19 cellular contexts compared by ENCODE assay signal in the genomic region with DNA sequence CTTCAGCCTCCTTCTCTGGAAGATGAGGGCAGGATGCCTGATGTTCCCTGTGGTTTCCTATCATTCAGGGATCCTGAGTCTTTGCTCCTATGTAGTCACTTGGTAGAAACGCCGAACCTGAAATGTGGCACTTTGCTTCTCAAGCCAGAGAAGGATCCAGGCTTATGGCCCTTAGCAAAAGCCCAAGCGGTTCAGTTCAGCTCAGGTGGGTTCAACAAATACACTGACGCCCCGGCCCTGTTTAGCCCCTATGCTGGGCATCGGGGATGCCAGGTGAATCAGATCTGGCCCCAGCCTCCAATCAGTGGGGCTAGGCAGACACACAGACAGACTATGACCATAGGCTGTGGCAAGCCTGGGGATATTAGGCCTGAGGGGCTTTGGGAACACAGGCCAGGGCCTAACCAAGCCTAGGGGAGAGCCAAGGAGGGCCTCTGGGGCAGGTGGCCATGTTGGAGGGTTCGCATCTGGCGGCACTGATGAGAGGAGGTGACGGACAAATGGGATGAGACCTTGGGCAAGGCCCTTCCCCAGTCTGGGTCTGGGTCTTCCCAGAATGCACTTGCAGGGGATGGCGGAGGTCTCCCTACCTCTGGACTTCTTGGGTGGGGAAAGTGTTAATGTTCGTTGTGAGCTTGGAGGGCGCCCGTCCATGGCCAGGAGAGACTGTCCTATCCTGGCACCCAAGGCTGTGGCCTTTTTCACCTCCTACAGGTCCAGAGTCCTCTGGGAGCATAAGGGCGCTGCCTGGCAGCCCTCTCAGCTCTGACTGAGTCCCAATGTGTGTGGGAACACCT. TPM values are rescaled to one million over a fixed set of nuclear protein-coding genes. Genes with fewer than 3 reads are reported as not detected.
DNase-seq lines count a peak whose midpoint lies in the region; ATAC-seq and TF ChIP-seq lines count a peak whose summit lies in the region.
"Had no signal": no experiment of that assay in that cellular context is flagged by ENCODE, and none has a peak within 500 bp of the region (broad histone marks: within the 10 kb centered on the region; RNA-seq: fewer than 3 reads in every experiment).

No MANE protein-coding gene starts in this region.

- dilution Hi-C loops in IMR-90 (cut with HindIII; ENCODE audit: low sequenced_read_pairs, unreplicated experiment) = no loop called here

- peak overlapping the region; percentile 32 to 37; a peak in 2 of 4 replicates for H4K8ac ChIP-seq in IMR-90 (ENCODE audit: low read depth in 2 of 2, low read length in 2 of 2)
- H4K8ac ChIP-seq in neuronal stem cell (ENCODE audit: low read depth, low read length) = no peak overlapping the region

- H3K36me3 ChIP-seq in IMR-90 (ENCODE audit: control insufficient read depth, insufficient read depth, low read length) (no peaks in the 10 kb centered on the region), esophagus squamous epithelium (no peaks in the 10 kb centered on the region), neuronal stem cell (replicated peaks in 1 of 2; ENCODE audit: control insufficient read depth in 2 of 2, insufficient read depth in 2 of 2, low read length in 2 of 2) (no peaks in the 10 kb centered on the region), tibial nerve (no peaks in the 10 kb centered on the region)
- H3K36me3 ChIP-seq: BLaER1 treated with 17β-estradiol and CSF1 and Interleukin-3, amounts not matched to agents 10 nM and 100 nM; neutrophil had no signal

- in situ Hi-C loops in IMR-90 (cut with MboI; ENCODE audit: low sequenced_read_pairs) = no loop called here

- TF ChIP-seq EP300 in tibial nerve (IDR thresholded peaks at IDR 0.05) = no peak

- BruUV-seq in IMR-90 (replicated peaks; lab: Mats Ljungman, UMichigan) = no TSS peak

- H3K4me2 ChIP-seq in IMR-90 (ENCODE audit: low read depth, low read length) = no peak overlapping the region
- H3K4me2 ChIP-seq in neuronal stem cell (ENCODE audit: insufficient read depth, low read length, poor library complexity, severe bottlenecking) = no peak overlapping the region
- H3K4me2 ChIP-seq: BLaER1 treated with 17β-estradiol and CSF1 and Interleukin-3, amounts not matched to agents 10 nM and 100 nM had no signal

- no peak overlapping the region for H2BK12ac ChIP-seq in neuronal stem cell (ENCODE audit: low read length)

- TF ChIP-seq RAD21 in IMR-90 (IDR thresholded peaks at IDR 0.05; ENCODE audit: low read length) = no peak

- H2AK5ac ChIP-seq in IMR-90 (ENCODE audit: low read depth, low read length) (peak overlapping the region; percentile 67), neuronal stem cell (ENCODE audit: low read depth, low read length) (peak overlapping the region; percentile 49)

- no peak for DNase-seq in IMR-90
- DNase-seq in esophagus squamous epithelium (lab: John Stamatoyannopoulos, UW) = no peak
- DNase-seq in neuronal stem cell (ENCODE audit: low spot score) = no peak
- no peak for DNase-seq in tibial nerve (ENCODE audit: low spot score in 2 of 2)
- DNase-seq in SIG-M5 (lab: John Stamatoyannopoulos, UW) = no peak
- DNase-seq in DMS79 treated with DMSO at 0.1 percent for 48 hours (lab: John Stamatoyannopoulos, UW) = no peak
- DNase-seq: glutamatergic neuron; NCI-H1417 treated with DMSO at 0.1 percent for 48 hours; NCI-H2171 treated with DMSO at 0.1 percent for 48 hours; NCI-H774; stimulated activated CD4-positive, alpha-beta T cell treated with anti-CD3 and anti-CD28 coated beads, Interleukin-2, amount 100 ng/mL, for 48 hours had no signal

- H3K9ac ChIP-seq in IMR-90 (ENCODE audit: low read depth, low read length) (no peak overlapping the region), neuronal stem cell (ENCODE audit: low read depth, low read length, poor library complexity) (peak overlapping the region; percentile 9)
- H3K9ac ChIP-seq: BLaER1 treated with 17β-estradiol and CSF1 and Interleukin-3, amounts not matched to agents 10 nM and 100 nM had no signal

- ATAC-seq in IMR-90 (ENCODE audit: low read depth) (no peak), GM21381 (IDR thresholded peaks at IDR 0.05; ENCODE audit: unreplicated experiment) (no peak), GM21619 (IDR thresholded peaks at IDR 0.05; ENCODE audit: unreplicated experiment) (no peak)
- ATAC-seq: activated naive CD4-positive, alpha-beta T cell treated with anti-CD3 and anti-CD28 coated beads, Interleukin-2, amount 50 U/mL, for 72 hours; GM12878; HCT116 had no signal

- H2BK120ac ChIP-seq in IMR-90 (ENCODE audit: low read depth, low read length) (peak overlapping the region; percentile 65), neuronal stem cell (ENCODE audit: low read depth, low read length) (peak overlapping the region; percentile 35)

- H2BK15ac ChIP-seq in IMR-90 (ENCODE audit: low read depth, low read length) = peak overlapping the region; percentile 61; the same call in 1 of the 3 replicates
- peak overlapping the region; percentile 2 for H2BK15ac ChIP-seq in neuronal stem cell (ENCODE audit: low read length)

- H3K23ac ChIP-seq in IMR-90 (ENCODE audit: low read depth, low read length) (peak overlapping the region; percentile 8; the same call in 1 of the 2 replicates), neuronal stem cell (ENCODE audit: low read depth, low read length, poor library complexity) (no peak overlapping the region)

- H2AFZ ChIP-seq in IMR-90 (replicated peaks; ENCODE audit: low read length, poor library complexity) (peak overlapping the region; percentile 80), neuronal stem cell (ENCODE audit: low read length) (peak overlapping the region; percentile 51)

- H3K79me1 ChIP-seq in IMR-90 (ENCODE audit: low read depth in 1 of 2, low read length in 2 of 2) (peaks cover 0 to 4% of the 10 kb centered on the region in 2 experiments; a peak in 1 of 4 replicates), neuronal stem cell (ENCODE audit: low read depth, low read length) (no peaks in the 10 kb centered on the region)

- H3K4me3 ChIP-seq in IMR-90 (ENCODE audit: insufficient read depth, low read depth, low read length) = no peak overlapping the region
- H3K4me3 ChIP-seq in esophagus squamous epithelium = no peak overlapping the region
- no peak overlapping the region for H3K4me3 ChIP-seq in neuronal stem cell (ENCODE audit: low read length in 2 of 2)
- no peak overlapping the region for H3K4me3 ChIP-seq in tibial nerve
- H3K4me3 ChIP-seq: BLaER1 treated with 17β-estradiol and CSF1 and Interleukin-3, amounts not matched to agents 10 nM and 100 nM; GM12878; testis had no signal

- 0 out of 2 replicates have a peak overlapping the region, but pooled peaks have one; percentile 6 for H3K18ac ChIP-seq in IMR-90 (ENCODE audit: low read depth, low read length)
- H3K18ac ChIP-seq in neuronal stem cell (ENCODE audit: low read length) = peak overlapping the region; percentile 77

- H3K4ac ChIP-seq in IMR-90 (ENCODE audit: low read depth, low read length) (peak overlapping the region; percentile 37), neuronal stem cell (ENCODE audit: low read length) (no peak overlapping the region)

- H3K27ac ChIP-seq in IMR-90 (ENCODE audit: insufficient read depth, low read length) (peak overlapping the region; percentile 60; the same call in 1 of the 2 replicates), esophagus squamous epithelium (peak overlapping the region; percentile 44 to 88 (median 76)), neuronal stem cell (replicated peaks; ENCODE audit: low read length) (no peak overlapping the region), tibial nerve (peak overlapping the region; percentile 64 to 87 (median 78))
- H3K27ac ChIP-seq: BLaER1 treated with 17β-estradiol and CSF1 and Interleukin-3, amounts not matched to agents 10 nM and 100 nM; neutrophil; testis had no signal

- peak overlapping the region; percentile 43 for H4K5ac ChIP-seq in IMR-90 (ENCODE audit: low read depth, low read length)

- H3K27me3 ChIP-seq in IMR-90 (ENCODE audit: control insufficient read depth, insufficient read depth, low read length) = no peaks in the 10 kb centered on the region
- H3K27me3 ChIP-seq in esophagus squamous epithelium = no peaks in the 10 kb centered on the region
- peaks cover 0 to 2% (median 0%) of the 10 kb centered on the region in 3 experiments for H3K27me3 ChIP-seq in neuronal stem cell (ENCODE audit: control insufficient read depth in 3 of 3, insufficient read depth in 3 of 3, low read depth in 1 of 3, low read length in 3 of 3)
- H3K27me3 ChIP-seq in tibial nerve = no peaks in the 10 kb centered on the region
- H3K27me3 ChIP-seq: BLaER1 treated with 17β-estradiol and CSF1 and Interleukin-3, amounts not matched to agents 10 nM and 100 nM; neutrophil; testis had no signal

- H4K91ac ChIP-seq in IMR-90 (ENCODE audit: insufficient read depth, low read depth, low read length) (peak overlapping the region; percentile 24; the same call in 1 of the 2 replicates), neuronal stem cell (ENCODE audit: low read depth, low read length, poor library complexity) (no peak overlapping the region)

- H4K20me1 ChIP-seq in IMR-90 (ENCODE audit: insufficient read depth, low read length) = no peaks in the 10 kb centered on the region
- H4K20me1 ChIP-seq: BLaER1 treated with 17β-estradiol and CSF1 and Interleukin-3, amounts not matched to agents 10 nM and 100 nM had no signal

- no peak overlapping the region for H3K56ac ChIP-seq in IMR-90 (ENCODE audit: extremely low read depth, insufficient read depth, low read length)

- H3K9me3 ChIP-seq in IMR-90 (ENCODE audit: control insufficient read depth, insufficient read depth, low read length) = no peaks in the 10 kb centered on the region
- H3K9me3 ChIP-seq in esophagus squamous epithelium = no peaks in the 10 kb centered on the region
- no peaks in the 10 kb centered on the region for H3K9me3 ChIP-seq in neuronal stem cell (replicated peaks in 1 of 2; ENCODE audit: control insufficient read depth in 2 of 2, insufficient read depth in 1 of 2, low read depth in 1 of 2, low read length in 2 of 2)
- H3K9me3 ChIP-seq in tibial nerve = no peaks in the 10 kb centered on the region
- H3K9me3 ChIP-seq: BLaER1 treated with 17β-estradiol and CSF1 and Interleukin-3, amounts not matched to agents 10 nM and 100 nM; neutrophil; testis had no signal

- TF ChIP-seq CTCF in IMR-90 (conservative IDR thresholded peaks at IDR 0.05; ENCODE audit: low read depth, low read length) (no peak), esophagus squamous epithelium (IDR thresholded peaks at IDR 0.05) (no peak), tibial nerve (IDR thresholded peaks at IDR 0.05) (no peak)

- 97% methylated on average over 7 of the region's 14 CpGs; no CpG with 5 or more reads in 1 of the 2 experiments for WGBS in IMR-90 (ENCODE audit: extremely low coverage in 2 of 2, insufficient read length in 1 of 2), 2 experiments
- WGBS in esophagus squamous epithelium, 2 donors = 83 to 100% methylated on average over 2 to 4 of the region's 14 CpGs
- no CpG with 5 or more reads among the region's 14 CpGs for WGBS in neuronal stem cell (ENCODE audit: extremely low coverage in 2 of 2, insufficient read length in 2 of 2, insufficient replicate concordance in 1 of 2), 2 donors
- 89 to 91% methylated on average over 13 of the region's 14 CpGs for WGBS in tibial nerve, 2 donors

- TF ChIP-seq POLR2A in IMR-90 (IDR thresholded peaks at IDR 0.05; ENCODE audit: low read depth, low read length) (no peak), esophagus squamous epithelium (IDR thresholded peaks at IDR 0.05) (no peak), tibial nerve (IDR thresholded peaks at IDR 0.05) (no peak)

- H3K9me1 ChIP-seq in IMR-90 (ENCODE audit: insufficient read depth, low read length) = peaks cover 14% of the 10 kb centered on the region; the same call in 1 of the 2 replicates

- H2BK20ac ChIP-seq in IMR-90 (ENCODE audit: low read depth, low read length) = peak overlapping the region; percentile 69; the same call in 1 of the 2 replicates

- H3K14ac ChIP-seq in IMR-90 (replicated peaks; ENCODE audit: low read depth, low read length) (0 out of 2 replicates have a peak overlapping the region, but pooled peaks have one; percentile 61), neuronal stem cell (ENCODE audit: low read length) (no peak overlapping the region)

- POLR2A ChIA-PET in IMR-90 (lab: Charles Lee; ENCODE audit: unreplicated experiment) = no interaction called here

- no peak overlapping the region for H2AK9ac ChIP-seq in IMR-90 (replicated peaks; ENCODE audit: low read depth, low read length, poor library complexity)

- CTCF ChIA-PET in IMR-90 (lab: Yijun Ruan, JAX) = no interaction called here

- H2BK5ac ChIP-seq in IMR-90 (ENCODE audit: low read depth, low read length, poor library complexity, severe bottlenecking) = peak overlapping the region; percentile 12
- no peak overlapping the region for H2BK5ac ChIP-seq in neuronal stem cell (ENCODE audit: low read length)

- intact Hi-C loops in IMR-90 (cut with micrococcal nuclease) = no loop called here
- intact Hi-C loops in esophagus squamous epithelium (cut with DNase I) = no loop called here

- H3K4me1 ChIP-seq in IMR-90 (ENCODE audit: control insufficient read depth, insufficient read depth, low read length) (peaks cover 5% of the 10 kb centered on the region), esophagus squamous epithelium (peaks cover 14 to 45% (median 22%) of the 10 kb centered on the region in 3 donors), neuronal stem cell (ENCODE audit: control insufficient read depth in 2 of 2, insufficient read depth in 1 of 2, low read depth in 1 of 2, low read length in 2 of 2) (peaks cover 0 to 6% of the 10 kb centered on the region in 2 donors), tibial nerve (peaks cover 0 to 34% (median 17%) of the 10 kb centered on the region in 4 donors)
- H3K4me1 ChIP-seq: testis had no signal

RNA-seq across cellular contexts. Expression of a gene that starts 17.6 kb away (rescaled TPM):
- total RNA-seq in IMR-90 (2012; rRNA removed) (6.7 and 7.0 TPM in 2 replicates), esophagus squamous epithelium (10 to 100 TPM; 32.4 to 46.5 (median 39.0) TPM), tibial nerve (10 to 100 TPM; 23.4 to 36.9 (median 29.0) TPM)
- polyA plus RNA-seq in IMR-90 (2012; rRNA removed) = 19.8 and 24.2 TPM in 2 replicates
- polyA plus RNA-seq in IMR-90 (2012; cell fraction: cytosol; rRNA removed) = 10.7 and 21.0 TPM in 2 replicates
- polyA plus RNA-seq in IMR-90 (2012; cell fraction: nucleus; rRNA removed; ENCODE audit: low replicate concordance) = 66.9 and 101 TPM in 2 replicates
- polyA plus RNA-seq in neuronal stem cell (2013, experiment 1 of 2) = 32.2 TPM
- polyA plus RNA-seq in neuronal stem cell (2013, experiment 2 of 2) = 33.5 TPM

RNA-seq across cellular contexts. Expression of a gene that starts 38.9 kb away (rescaled TPM):
- total RNA-seq in IMR-90 (2012; rRNA removed) (24.4 and 28.9 TPM in 2 replicates), esophagus squamous epithelium (10 to 100 TPM; 19.6 to 30.9 (median 27.3) TPM), tibial nerve (10 to 100 TPM; 23.9 to 42.6 (median 31.0) TPM)
- polyA plus RNA-seq in IMR-90 (2012; rRNA removed) = 98.6 and 109 TPM in 2 replicates
- polyA plus RNA-seq in IMR-90 (2012; cell fraction: cytosol; rRNA removed) = 51.7 and 91.4 TPM in 2 replicates
- polyA plus RNA-seq in IMR-90 (2012; cell fraction: nucleus; rRNA removed; ENCODE audit: low replicate concordance) = 46.7 and 65.5 TPM in 2 replicates
- 66.5 TPM for polyA plus RNA-seq in neuronal stem cell (2013, experiment 1 of 2)
- 66.4 TPM for polyA plus RNA-seq in neuronal stem cell (2013, experiment 2 of 2)
